ENCODE assay signal across 13 cellular contexts in genomic region chr22:45201678-45202332, GRCh38. TPM values are rescaled to one million over a fixed set of nuclear protein-coding genes. Genes with fewer than 3 reads are reported as not detected.
DNase-seq lines count a peak whose midpoint lies in the region; ATAC-seq and TF ChIP-seq lines count a peak whose summit lies in the region.
"Had no signal": no experiment of that assay in that cellular context is flagged by ENCODE, and none has a peak within 500 bp of the region (broad histone marks: within the 10 kb centered on the region; RNA-seq: fewer than 3 reads in every experiment).

No MANE protein-coding gene starts in this region.

- CTCF ChIA-PET in activated CD4-positive, alpha-beta T cell treated with anti-CD3 and anti-CD28 coated beads, Interleukin-2, amount 10 ng/mL, durations not matched to agents 7 days and 5 days (lab: Charles Lee) = no interaction called here
- CTCF ChIA-PET in activated CD4-positive, alpha-beta T cell treated with anti-CD3 and anti-CD28 coated beads for 36 hours (lab: Charles Lee) = no interaction called here

- H3K79me2 ChIP-seq in hepatocyte = no peaks in the 10 kb centered on the region

- no peaks in the 10 kb centered on the region for H4K20me1 ChIP-seq in hepatocyte (ENCODE audit: insufficient read depth, poor library complexity, severe bottlenecking)

- H3K9me2 ChIP-seq in hepatocyte (replicated peaks; ENCODE audit: insufficient read depth) = no peaks in the 10 kb centered on the region

- H3K27ac Mint-ChIP-seq in activated CD4-positive, alpha-beta T cell treated with anti-CD3 and anti-CD28 coated beads, Interleukin-2, amount 10 ng/mL, durations not matched to agents 7 days and 5 days = peak overlapping the region; percentile 3
- H3K27ac Mint-ChIP-seq in activated CD4-positive, alpha-beta T cell treated with anti-CD3 and anti-CD28 coated beads for 36 hours = no peak overlapping the region
- H3K27ac Mint-ChIP-seq: mesothelial cell of epicardium had no signal

- H3K27me3 ChIP-seq in hepatocyte (no peaks in the 10 kb centered on the region), upper lobe of right lung (no peaks in the 10 kb centered on the region)
- H3K27me3 ChIP-seq: BE2C had no signal

- no peaks in the 10 kb centered on the region for H3K9me3 ChIP-seq in hepatocyte (ENCODE audit: low read depth)
- H3K9me3 ChIP-seq in upper lobe of right lung = no peaks in the 10 kb centered on the region
- H3K9me3 ChIP-seq: BE2C had no signal

- no peak overlapping the region for H2AFZ ChIP-seq in hepatocyte

- peak overlapping the region; percentile 25 for H3K4me2 ChIP-seq in hepatocyte

- TF ChIP-seq CTCF in astrocyte of the spinal cord (IDR thresholded peaks at IDR 0.05; ENCODE audit: low read depth, low read length) (no peak), hepatocyte (IDR thresholded peaks at IDR 0.05; ENCODE audit: poor library complexity) (no peak), upper lobe of right lung (IDR thresholded peaks at IDR 0.05) (no peak)

- ATAC-seq in upper lobe of right lung = peak; percentile 4
- ATAC-seq in HG03378 (IDR thresholded peaks at IDR 0.05; ENCODE audit: unreplicated experiment) = no peak
- ATAC-seq in activated CD4-positive, alpha-beta T cell treated with anti-CD3 and anti-CD28 coated beads for 36 hours = no peak

- H3K36me3 Mint-ChIP-seq in activated CD4-positive, alpha-beta T cell treated with anti-CD3 and anti-CD28 coated beads, Interleukin-2, amount 10 ng/mL, durations not matched to agents 7 days and 5 days (ENCODE audit: low read depth) = no peaks in the 10 kb centered on the region
- peaks cover 6% of the 10 kb centered on the region for H3K36me3 Mint-ChIP-seq in activated CD4-positive, alpha-beta T cell treated with anti-CD3 and anti-CD28 coated beads for 36 hours (ENCODE audit: low read depth)

- no peaks in the 10 kb centered on the region for H3K9me3 Mint-ChIP-seq in activated CD4-positive, alpha-beta T cell treated with anti-CD3 and anti-CD28 coated beads, Interleukin-2, amount 10 ng/mL, durations not matched to agents 7 days and 5 days
- no peaks in the 10 kb centered on the region for H3K9me3 Mint-ChIP-seq in activated CD4-positive, alpha-beta T cell treated with anti-CD3 and anti-CD28 coated beads for 36 hours (ENCODE audit: low read depth)
- H3K9me3 Mint-ChIP-seq: mesothelial cell of epicardium had no signal

- POLR2A ChIA-PET in activated CD4-positive, alpha-beta T cell treated with anti-CD3 and anti-CD28 coated beads, Interleukin-2, amount 10 ng/mL, durations not matched to agents 7 days and 5 days (lab: Charles Lee) = no interaction called here
- POLR2A ChIA-PET in activated CD4-positive, alpha-beta T cell treated with anti-CD3 and anti-CD28 coated beads for 36 hours (lab: Charles Lee) = no interaction called here

- in situ Hi-C loops in astrocyte of the spinal cord (cut with HindIII; ENCODE audit: low sequenced_read_pairs) = no loop called here

- H3K4me3 ChIP-seq in astrocyte of the spinal cord (ENCODE audit: low read depth, low read length) = no peak overlapping the region
- H3K4me3 ChIP-seq in hepatocyte = no peak overlapping the region
- no peak overlapping the region for H3K4me3 ChIP-seq in upper lobe of right lung
- H3K4me3 ChIP-seq: SK-N-MC had no signal

- intact Hi-C loops in upper lobe of right lung (cut with DNase I) = no loop called here
- intact Hi-C loops in activated CD4-positive, alpha-beta T cell treated with anti-CD3 and anti-CD28 coated beads for 36 hours (cut with DNase I, micrococcal nuclease) = no loop called here

- 52% methylated on average over 9 of the region's 9 CpGs for WGBS in hepatocyte (ENCODE audit: low lambda C conversion rate, missing lambda C conversion rate)

- no peak overlapping the region for H3K4me3 Mint-ChIP-seq in activated CD4-positive, alpha-beta T cell treated with anti-CD3 and anti-CD28 coated beads, Interleukin-2, amount 10 ng/mL, durations not matched to agents 7 days and 5 days
- H3K4me3 Mint-ChIP-seq in activated CD4-positive, alpha-beta T cell treated with anti-CD3 and anti-CD28 coated beads for 36 hours = no peak overlapping the region
- H3K4me3 Mint-ChIP-seq: mesothelial cell of epicardium had no signal

- DNase-seq in activated CD4-positive, alpha-beta T cell treated with anti-CD3 and anti-CD28 coated beads, Interleukin-2, amount 10 ng/mL, durations not matched to agents 7 days and 5 days = no peak
- no peak for DNase-seq in activated CD4-positive, alpha-beta T cell treated with anti-CD3 and anti-CD28 coated beads for 1 hour
- peak; percentile 96 for DNase-seq in astrocyte of the spinal cord (ENCODE audit: low read depth, low spot score)
- no peak for DNase-seq in hepatocyte (ENCODE audit: low spot score)
- DNase-seq in upper lobe of right lung = no peak
- DNase-seq in DMS153 (lab: John Stamatoyannopoulos, UW) = no peak
- no peak for DNase-seq in activated CD4-positive, alpha-beta T cell treated with anti-CD3 and anti-CD28 coated beads for 36 hours
- DNase-seq: amygdala, BE2C, NCI-H446 treated with DMSO at 0.1 percent for 48 hours had no signal

- H3K4me1 ChIP-seq in hepatocyte (ENCODE audit: insufficient read depth) (peaks cover 13% of the 10 kb centered on the region), upper lobe of right lung (no peaks in the 10 kb centered on the region)

- H3K4me1 Mint-ChIP-seq in activated CD4-positive, alpha-beta T cell treated with anti-CD3 and anti-CD28 coated beads, Interleukin-2, amount 10 ng/mL, durations not matched to agents 7 days and 5 days = no peaks in the 10 kb centered on the region
- H3K4me1 Mint-ChIP-seq in activated CD4-positive, alpha-beta T cell treated with anti-CD3 and anti-CD28 coated beads for 36 hours = no peaks in the 10 kb centered on the region

- H3K27ac ChIP-seq in hepatocyte (no peak overlapping the region), upper lobe of right lung (no peak overlapping the region)
- H3K27ac ChIP-seq: SK-N-MC had no signal

- H3K27me3 Mint-ChIP-seq in activated CD4-positive, alpha-beta T cell treated with anti-CD3 and anti-CD28 coated beads, Interleukin-2, amount 10 ng/mL, durations not matched to agents 7 days and 5 days = no peaks in the 10 kb centered on the region
- H3K27me3 Mint-ChIP-seq in activated CD4-positive, alpha-beta T cell treated with anti-CD3 and anti-CD28 coated beads for 36 hours = no peaks in the 10 kb centered on the region

- H3K36me3 ChIP-seq in hepatocyte (replicated peaks; ENCODE audit: insufficient read depth, low read depth) (no peaks in the 10 kb centered on the region), upper lobe of right lung (peaks cover 61% of the 10 kb centered on the region)

RNA-seq across cellular contexts. Expression of gene NUP50, which starts 38.1 kb away (rescaled TPM):
- 100 to 1,000 TPM; 180 to 183 TPM for total RNA-seq in activated CD4-positive, alpha-beta T cell treated with anti-CD3 and anti-CD28 coated beads, Interleukin-2, amount 10 ng/mL, durations not matched to agents 7 days and 5 days
- total RNA-seq in hepatocyte = 39.1 and 43.8 TPM in 2 replicates
- 15.3 and 16.0 TPM in 2 replicates for polyA plus RNA-seq in hepatocyte
- 51.5 TPM for total RNA-seq in upper lobe of right lung
- 100 to 1,000 TPM; 136 to 141 TPM for total RNA-seq in activated CD4-positive, alpha-beta T cell treated with anti-CD3 and anti-CD28 coated beads for 36 hours

RNA-seq across cellular contexts. Expression of gene KIAA0930, which starts 38.9 kb away (rescaled TPM):
- total RNA-seq in activated CD4-positive, alpha-beta T cell treated with anti-CD3 and anti-CD28 coated beads, Interleukin-2, amount 10 ng/mL, durations not matched to agents 7 days and 5 days = 10 to 100 TPM; 13.3 to 17.8 TPM
- 30.9 and 62.9 TPM in 2 replicates for total RNA-seq in hepatocyte
- 42.0 and 43.6 TPM in 2 replicates for polyA plus RNA-seq in hepatocyte
- total RNA-seq in upper lobe of right lung = 79.5 TPM
- total RNA-seq in activated CD4-positive, alpha-beta T cell treated with anti-CD3 and anti-CD28 coated beads for 36 hours = 10 to 100 TPM; 24.8 to 29.6 TPM
